ENCODE assay signal across 2 cellular contexts in the genomic region with DNA sequence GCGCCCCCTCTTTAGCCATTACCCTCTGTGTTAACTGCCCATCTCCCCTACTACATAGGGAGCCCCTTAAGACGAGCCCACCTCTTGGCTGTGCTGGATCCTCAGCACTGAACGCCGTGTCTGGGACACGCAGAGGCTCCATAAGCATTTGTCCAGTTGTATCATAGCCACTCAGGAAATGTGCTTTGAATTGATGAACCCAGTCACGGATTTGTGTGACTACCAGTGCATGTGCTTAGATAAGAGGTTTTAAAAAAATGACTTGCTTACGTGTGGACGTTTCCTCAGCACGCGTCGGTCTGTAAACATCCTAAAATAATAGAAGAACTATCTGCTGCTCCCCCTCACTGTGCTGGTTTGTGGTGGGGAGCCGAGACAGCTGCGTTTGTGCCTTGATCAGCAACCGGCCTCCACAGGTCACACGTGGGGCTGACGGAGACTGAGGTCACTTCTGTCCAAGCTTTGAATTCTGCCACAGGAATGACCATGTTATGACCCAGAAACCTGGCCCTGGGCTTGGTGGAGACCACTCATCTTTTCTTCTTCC.
TF ChIP-seq lines count a peak whose summit lies in the region.

No MANE protein-coding gene starts in this region.

TF ChIP-seq in liver, 16 proteins besides CTCF, POLR2A, EP300 and RAD21:
- TF ChIP-seq, protein P1, sequence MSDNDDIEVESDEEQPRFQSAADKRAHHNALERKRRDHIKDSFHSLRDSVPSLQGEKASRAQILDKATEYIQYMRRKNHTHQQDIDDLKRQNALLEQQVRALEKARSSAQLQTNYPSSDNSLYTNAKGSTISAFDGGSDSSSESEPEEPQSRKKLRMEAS (IDR thresholded peaks at IDR 0.05), result peak; percentile 29
- peak; percentile 38 for TF ChIP-seq NR2F2 (IDR thresholded peaks at IDR 0.05)
- no peak for TF ChIP-seq FOXA2 (IDR thresholded peaks at IDR 0.05)
- peak in 1 of 2 donors; percentile 36 for TF ChIP-seq RXRA (IDR thresholded peaks at IDR 0.05)

TF ChIP-seq in HepG2, 621 proteins besides CTCF, POLR2A, EP300 and RAD21 (continued from another document):
- TF ChIP-seq MAF1 (CRISPR knock-in tag; IDR thresholded peaks at IDR 0.05; ENCODE audit: borderline replicate concordance) (no peak), ZNF251 (CRISPR knock-in tag; IDR thresholded peaks at IDR 0.05) (no peak), ATM (IDR thresholded peaks at IDR 0.05; ENCODE audit: borderline replicate concordance) (no peak)
